Comparison of ENCODE assay signal across 13 cellular contexts in the genomic region with DNA sequence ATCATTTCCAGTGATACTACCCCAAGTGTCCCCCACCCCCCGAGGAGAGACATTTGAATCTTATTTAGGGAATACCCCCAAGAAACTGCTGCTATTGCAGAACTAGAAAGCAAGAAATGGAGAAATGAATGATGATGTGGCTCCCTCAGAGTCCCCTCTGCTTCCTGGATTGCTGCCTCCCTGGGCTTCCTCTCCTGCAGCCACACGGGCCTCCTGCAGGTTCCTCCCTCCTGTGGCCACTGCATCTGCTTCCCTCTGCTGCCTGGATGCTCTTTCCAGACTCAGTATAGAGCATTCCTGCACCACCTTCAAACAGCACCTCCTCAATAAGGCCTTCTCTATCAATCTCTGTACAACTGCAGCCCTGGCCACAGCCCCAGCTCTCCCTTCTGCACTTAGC.
"Had no signal": no experiment of that assay in that cellular context is flagged by ENCODE, and none has a peak within 500 bp of the region (broad histone marks: within the 10 kb centered on the region; RNA-seq: fewer than 3 reads in every experiment).

No MANE protein-coding gene starts in this region.

- H3K4me3 ChIP-seq: smooth muscle cell, tibial nerve had no signal

- H3K27ac Mint-ChIP-seq: activated CD4-positive, alpha-beta memory T cell treated with anti-CD3 and anti-CD28 coated beads, Interleukin-2, amount 10 ng/mL, durations not matched to agents 7 days and 5 days; activated naive CD8-positive, alpha-beta T cell treated with anti-CD3 and anti-CD28 coated beads, Interleukin-2, amount 10 ng/mL, durations not matched to agents 7 days and 5 days; T-helper 1 cell treated with Interleukin-12 subunit alpha and Interleukin-12 subunit beta and Interleukin-4 antibody, amounts not matched to agents 30 μg/mL and 1 μg/mL, for 36 hours had no signal

- H3K4me3 Mint-ChIP-seq: activated CD4-positive, alpha-beta memory T cell treated with anti-CD3 and anti-CD28 coated beads, Interleukin-2, amount 10 ng/mL, durations not matched to agents 7 days and 5 days; activated naive CD8-positive, alpha-beta T cell treated with anti-CD3 and anti-CD28 coated beads, Interleukin-2, amount 10 ng/mL, durations not matched to agents 7 days and 5 days; naive thymus-derived CD8-positive, alpha-beta T cell; T-helper 1 cell treated with Interleukin-12 subunit alpha and Interleukin-12 subunit beta and Interleukin-4 antibody, amounts not matched to agents 30 μg/mL and 1 μg/mL, for 36 hours had no signal

- DNase-seq: activated CD4-positive, alpha-beta memory T cell treated with anti-CD3 and anti-CD28 coated beads, Interleukin-2, amount 10 ng/mL, durations not matched to agents 7 days and 5 days; activated CD4-positive, CD25-positive, alpha-beta regulatory T cell treated with anti-CD3 and anti-CD28 coated beads, Interleukin-2, amount 50 U/mL, for 72 hours; activated naive CD8-positive, alpha-beta T cell treated with anti-CD3 and anti-CD28 coated beads, Interleukin-2, amount 10 ng/mL, durations not matched to agents 7 days and 5 days; activated T-cell treated with anti-CD3 and anti-CD28 coated beads, Interleukin-2, amount 50 U/mL, for 48 hours; anterior cingulate cortex; cerebellar nuclear complex; dermis blood vessel endothelial cell; hypothalamus; naive thymus-derived CD8-positive, alpha-beta T cell; posterior cingulate gyrus had no signal

- ATAC-seq: naive thymus-derived CD8-positive, alpha-beta T cell had no signal

- H3K27me3 Mint-ChIP-seq: activated CD4-positive, alpha-beta memory T cell treated with anti-CD3 and anti-CD28 coated beads, Interleukin-2, amount 10 ng/mL, durations not matched to agents 7 days and 5 days; naive thymus-derived CD8-positive, alpha-beta T cell had no signal

- H3K4me1 Mint-ChIP-seq: activated CD4-positive, alpha-beta memory T cell treated with anti-CD3 and anti-CD28 coated beads, Interleukin-2, amount 10 ng/mL, durations not matched to agents 7 days and 5 days had no signal

- H3K27me3 ChIP-seq: tibial nerve had no signal

- H3K27ac ChIP-seq: tibial nerve had no signal
